Comparison of ENCODE assay signal across 19 cellular contexts in the genomic region with DNA sequence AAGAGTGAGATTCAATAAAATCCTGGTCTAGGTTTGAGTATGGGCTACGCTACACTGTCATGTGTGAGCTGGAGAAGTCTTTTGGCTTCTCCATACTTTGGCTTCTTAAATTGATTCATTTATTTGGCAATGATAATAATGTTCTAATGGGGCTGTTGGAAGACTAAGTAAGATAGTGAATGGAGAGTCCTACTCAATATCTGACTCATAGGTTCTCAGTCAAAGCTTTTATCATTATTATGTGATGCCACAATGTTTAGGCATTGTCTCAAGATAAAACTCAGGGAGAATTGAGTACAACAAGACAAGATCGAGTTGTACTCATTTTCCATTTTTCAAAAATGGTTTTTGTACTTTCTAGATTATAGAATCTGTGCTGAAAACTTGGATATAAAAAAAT.
A peak's percentile ranks its signal among the peaks of the same experiment; 100 is the strongest.
DNase-seq lines count a peak whose midpoint lies in the region; ATAC-seq, FAIRE-seq and TF ChIP-seq lines count a peak whose summit lies in the region.
"Had no signal": no experiment of that assay in that cellular context is flagged by ENCODE, and none has a peak within 500 bp of the region (broad histone marks: within the 10 kb centered on the region; RNA-seq: fewer than 3 reads in every experiment).

No MANE protein-coding gene starts in this region.

- no peak for TF ChIP-seq EP300 in A549 (IDR thresholded peaks at IDR 0.05)

- no peaks in the 10 kb centered on the region for H3K9me3 Mint-ChIP-seq in endodermal cell
- H3K9me3 Mint-ChIP-seq: GM23338 had no signal

- no peaks in the 10 kb centered on the region for H3K9me3 ChIP-seq in A549
- no peaks in the 10 kb centered on the region for H3K9me3 ChIP-seq in endodermal cell (ENCODE audit: control insufficient read depth, low read length)
- H3K9me3 ChIP-seq: BLaER1 had no signal

- H3K4me3 ChIP-seq in A549 (no peak overlapping the region), fibroblast of the aortic adventitia (ENCODE audit: low read depth, low read length) (no peak overlapping the region), endodermal cell (ENCODE audit: low read length) (no peak overlapping the region)
- H3K4me3 ChIP-seq: BLaER1, GM23338 had no signal

- CTCF ChIA-PET in A549 (lab: Yijun Ruan, JAX) = interaction anchor here (2.3 kb wide), 1 partner anchor 162 kb away, joined by 6 read pairs; no protein-coding TSS in a partner anchor

- H3K36me3 Mint-ChIP-seq in endodermal cell (ENCODE audit: low read depth) = no peaks in the 10 kb centered on the region
- H3K36me3 Mint-ChIP-seq: CD8-positive, alpha-beta memory T cell had no signal

- H3K27me3 ChIP-seq in endodermal cell (ENCODE audit: control insufficient read depth, insufficient read depth, low read length, poor library complexity, severe bottlenecking) = no peaks in the 10 kb centered on the region
- H3K27me3 ChIP-seq: BLaER1 had no signal

- H3K36me3 ChIP-seq in endodermal cell (ENCODE audit: control insufficient read depth, insufficient read depth, low read length) = no peaks in the 10 kb centered on the region
- H3K36me3 ChIP-seq: BLaER1 had no signal

- H3K27me3 Mint-ChIP-seq in endodermal cell (ENCODE audit: insufficient read depth) = no peaks in the 10 kb centered on the region
- H3K27me3 Mint-ChIP-seq: CD8-positive, alpha-beta memory T cell had no signal

- DNase-seq in A549 (ENCODE audit: low read depth in 1 of 2, low spot score in 1 of 2) (no peak), LHCN-M2 (ENCODE audit: low read depth) (peak; percentile 29), amniotic epithelial cell (ENCODE audit: low read depth) (peak; percentile 47), fibroblast of the aortic adventitia (ENCODE audit: low read depth) (peak; percentile 45), endodermal cell (no peak), NCI-H187 (lab: John Stamatoyannopoulos, UW) (no peak), AG20443 (ENCODE audit: low spot score) (no peak), left lobe of liver (ENCODE audit: low spot score) (no peak)
- DNase-seq: CD8-positive, alpha-beta memory T cell; DMS79 treated with DMSO at 0.1 percent for 48 hours; KBM-7; NCI-H1436; NCI-H2029 treated with DMSO at 0.1 percent for 48 hours; NCI-H2171 treated with DMSO at 0.1 percent for 48 hours; NCI-H446 treated with DMSO at 0.1 percent for 48 hours; NK-92 treated with Interleukin-12 subunit alpha and Interleukin-12 subunit beta, amount 100 ng/mL, for 24 hours had no signal

- H3K4me3 Mint-ChIP-seq in endodermal cell = no peak overlapping the region
- H3K4me3 Mint-ChIP-seq: CD8-positive, alpha-beta memory T cell; GM23338 had no signal

- no peaks in the 10 kb centered on the region for H3K4me1 Mint-ChIP-seq in endodermal cell
- H3K4me1 Mint-ChIP-seq: CD8-positive, alpha-beta memory T cell had no signal

- H3K4me2 ChIP-seq in A549 = no peak overlapping the region; the same call in 2 of the 3 replicates
- H3K4me2 ChIP-seq: BLaER1, GM23338 had no signal

- whole genome bisulfite sequencing in A549 (ENCODE audit: missing lambda C conversion rate) = 93% methylated on average over 2 of the region's 2 CpGs
- 89 to 100% methylated on average over 1 to 2 of the region's 2 CpGs for WGBS in endodermal cell (ENCODE audit: insufficient coverage in 1 of 2, insufficient read length in 1 of 2), 2 experiments

- TF ChIP-seq POLR2A in A549 (IDR thresholded peaks at IDR 0.05; ENCODE audit: low read length) = no peak

- TF ChIP-seq CTCF in A549 (IDR thresholded peaks at IDR 0.05) = no peak
- no peak for TF ChIP-seq CTCF in fibroblast of the aortic adventitia (IDR thresholded peaks at IDR 0.05; ENCODE audit: insufficient read depth, low read length)
- no peak for TF ChIP-seq CTCF in endodermal cell (conservative IDR thresholded peaks at IDR 0.05)

- peak overlapping the region; percentile 67 to 70; a peak in 3 of 6 replicates for H3K27ac ChIP-seq in A549
- no peak overlapping the region for H3K27ac ChIP-seq in endodermal cell (ENCODE audit: low read depth, low read length)
- H3K27ac ChIP-seq: 22Rv1, BLaER1 had no signal

- no peak overlapping the region for H3K9ac ChIP-seq in endodermal cell (ENCODE audit: extremely low read depth, low read length, poor library complexity, severe bottlenecking)
- H3K9ac ChIP-seq: BLaER1 had no signal

- ATAC-seq in A549 = no peak
- no peak for ATAC-seq in left lobe of liver
- ATAC-seq: GM23338 had no signal

- FAIRE-seq in A549 (lab: Jason Lieb, UNC) = no peak

- POLR2A ChIA-PET in A549 (lab: Yijun Ruan, JAX) = no interaction called here

- H3K4me1 ChIP-seq in A549 = peaks cover 25% of the 10 kb centered on the region
- no peaks in the 10 kb centered on the region for H3K4me1 ChIP-seq in endodermal cell (ENCODE audit: control insufficient read depth, insufficient read depth, low read length)

- TF ChIP-seq RAD21 in A549 (conservative IDR thresholded peaks at IDR 0.05 in 1 of 2, IDR thresholded peaks at IDR 0.05 in 1 of 2) = no peak

- no peak overlapping the region for H3K27ac Mint-ChIP-seq in endodermal cell
- H3K27ac Mint-ChIP-seq: CD8-positive, alpha-beta memory T cell; GM23338 had no signal

TF ChIP-seq in A549, 52 proteins besides CTCF, POLR2A, EP300 and RAD21:
- no peak for TF ChIP-seq HMGXB4 (CRISPR knock-in tag; IDR thresholded peaks at IDR 0.05; ENCODE audit: borderline replicate concordance)
- no peak for TF ChIP-seq EHF (CRISPR knock-in tag; IDR thresholded peaks at IDR 0.05)
- no peak for TF ChIP-seq ZFP36 (IDR thresholded peaks at IDR 0.05; ENCODE audit: borderline replicate concordance, partially characterized antibody)
- no peak for TF ChIP-seq HEYL (CRISPR knock-in tag; IDR thresholded peaks at IDR 0.05)
- no peak for TF ChIP-seq FOSL2 (IDR thresholded peaks at IDR 0.05)
- no peak for TF ChIP-seq FOSL2 (CRISPR knock-in tag; IDR thresholded peaks at IDR 0.05)
- no peak for TF ChIP-seq HOXA7 (CRISPR knock-in tag; IDR thresholded peaks at IDR 0.05)
- TF ChIP-seq CBX8 (IDR thresholded peaks at IDR 0.05) = no peak
- no peak for TF ChIP-seq RFX5 (IDR thresholded peaks at IDR 0.05)
- no peak for TF ChIP-seq JUN (IDR thresholded peaks at IDR 0.05)
- no peak for TF ChIP-seq HOXB5 (CRISPR knock-in tag; IDR thresholded peaks at IDR 0.05)
- TF ChIP-seq, protein P1, sequence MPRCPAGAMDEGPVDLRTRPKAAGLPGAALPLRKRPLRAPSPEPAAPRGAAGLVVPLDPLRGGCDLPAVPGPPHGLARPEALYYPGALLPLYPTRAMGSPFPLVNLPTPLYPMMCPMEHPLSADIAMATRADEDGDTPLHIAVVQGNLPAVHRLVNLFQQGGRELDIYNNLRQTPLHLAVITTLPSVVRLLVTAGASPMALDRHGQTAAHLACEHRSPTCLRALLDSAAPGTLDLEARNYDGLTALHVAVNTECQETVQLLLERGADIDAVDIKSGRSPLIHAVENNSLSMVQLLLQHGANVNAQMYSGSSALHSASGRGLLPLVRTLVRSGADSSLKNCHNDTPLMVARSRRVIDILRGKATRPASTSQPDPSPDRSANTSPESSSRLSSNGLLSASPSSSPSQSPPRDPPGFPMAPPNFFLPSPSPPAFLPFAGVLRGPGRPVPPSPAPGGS (IDR thresholded peaks at IDR 0.05) = no peak
- TF ChIP-seq USF2 (IDR thresholded peaks at IDR 0.05) = no peak

Comparison
In these comparisons a context has a peak if more than half of its experiments do, and no peak if none do; other contexts are left out.
1. DNase-seq: peak in LHCN-M2 (single experiment), amniotic epithelial cell (single experiment) and fibroblast of the aortic adventitia (single experiment); none in A549 (0 of 2), endodermal cell (single experiment), NCI-H187 (0 of 2), AG20443 (single experiment) and left lobe of liver (single experiment).